Comparison of ENCODE assay signal across 19 cellular contexts in the genomic region with DNA sequence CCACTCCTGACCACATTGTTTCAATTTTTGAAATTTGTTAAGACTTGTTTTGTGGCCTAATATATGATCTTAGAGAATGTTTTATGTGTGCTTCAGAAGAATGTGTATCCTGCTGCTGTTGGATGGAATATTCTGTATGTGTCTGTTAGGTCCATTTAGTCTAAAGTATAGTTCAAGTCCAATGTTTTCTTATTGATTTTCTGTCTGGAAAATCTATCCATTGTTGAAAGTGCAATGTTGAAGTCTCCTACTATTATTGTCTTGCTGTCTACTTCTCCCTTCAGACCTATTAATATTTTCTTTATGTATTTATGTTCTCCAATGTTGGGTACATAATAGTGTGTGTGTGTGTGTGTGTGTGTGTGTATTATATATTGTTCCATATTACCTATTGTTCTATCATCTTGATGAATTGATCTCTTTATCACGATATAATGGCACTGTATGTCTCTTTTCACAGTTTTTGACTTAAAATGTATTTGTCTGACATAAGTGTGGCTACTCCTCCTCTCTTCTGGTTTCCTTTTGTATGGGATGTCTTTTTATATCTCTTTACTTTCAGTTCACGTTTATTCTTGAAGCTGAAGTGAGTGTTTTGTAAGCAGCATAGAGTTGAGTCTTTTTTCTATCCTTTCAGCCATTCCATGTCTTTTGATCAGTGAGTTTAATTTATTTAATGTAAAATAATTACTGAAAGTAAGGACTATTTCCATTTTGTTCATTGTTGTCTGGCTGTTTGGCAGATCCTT.
DNase-seq lines count a peak whose midpoint lies in the region; ATAC-seq, FAIRE-seq and TF ChIP-seq lines count a peak whose summit lies in the region.
"Had no signal": no experiment of that assay in that cellular context is flagged by ENCODE, and none has a peak within 500 bp of the region (broad histone marks: within the 10 kb centered on the region; RNA-seq: fewer than 3 reads in every experiment).

No MANE protein-coding gene starts in this region.

- H2AFZ ChIP-seq in astrocyte (ENCODE audit: low read depth, low read length) = no peak overlapping the region

- no peaks in the 10 kb centered on the region for H3K36me3 Mint-ChIP-seq in astrocyte (ENCODE audit: low read depth, unreplicated experiment)
- no peaks in the 10 kb centered on the region for H3K36me3 Mint-ChIP-seq in activated T-cell treated with anti-CD3 and anti-CD28 coated beads, Interleukin-2, amount 50 U/mL, for 4 hours (ENCODE audit: insufficient read depth)
- H3K36me3 Mint-ChIP-seq: activated naive CD4-positive, alpha-beta T cell treated with anti-CD3 and anti-CD28 coated beads, Interleukin-2, amount 50 U/mL, for 24 hours; memory B cell had no signal

- peak; percentile 91 for ATAC-seq in GM18517 (IDR thresholded peaks at IDR 0.05; ENCODE audit: unreplicated experiment)
- ATAC-seq in HG03064 (IDR thresholded peaks at IDR 0.05; ENCODE audit: low read depth, unreplicated experiment) = peak; percentile 93
- no peak for ATAC-seq in activated T-cell treated with anti-CD3 and anti-CD28 coated beads, Interleukin-2, amount 50 U/mL, for 4 hours
- ATAC-seq: body of pancreas had no signal

- H3K27ac Mint-ChIP-seq in astrocyte (ENCODE audit: unreplicated experiment) = no peak overlapping the region
- H3K27ac Mint-ChIP-seq: activated naive CD4-positive, alpha-beta T cell treated with anti-CD3 and anti-CD28 coated beads, Interleukin-2, amount 50 U/mL, for 24 hours; memory B cell; nephron had no signal

- H3K4me3 ChIP-seq in astrocyte (ENCODE audit: insufficient read depth, low read depth, low read length) (no peak overlapping the region), lower leg skin (ENCODE audit: low read depth, poor library complexity, severe bottlenecking) (no peak overlapping the region)
- H3K4me3 ChIP-seq: body of pancreas, esophagus muscularis mucosa, SJCRH30 had no signal

- H3K4me1 Mint-ChIP-seq in astrocyte (ENCODE audit: low read depth, unreplicated experiment) = no peaks in the 10 kb centered on the region
- H3K4me1 Mint-ChIP-seq in activated T-cell treated with anti-CD3 and anti-CD28 coated beads, Interleukin-2, amount 50 U/mL, for 4 hours (ENCODE audit: low read depth) = no peaks in the 10 kb centered on the region
- H3K4me1 Mint-ChIP-seq: activated naive CD4-positive, alpha-beta T cell treated with anti-CD3 and anti-CD28 coated beads, Interleukin-2, amount 50 U/mL, for 24 hours; memory B cell; nephron had no signal

- H3K9ac ChIP-seq in astrocyte (ENCODE audit: low read length) = no peak overlapping the region

- no peaks in the 10 kb centered on the region for H4K20me1 ChIP-seq in astrocyte (ENCODE audit: insufficient read depth, low read length)

- peak; percentile 46 for DNase-seq in GM20000 (ENCODE audit: low spot score)
- DNase-seq in astrocyte (ENCODE audit: low read depth) = no peak
- DNase-seq in NCI-H1092 (lab: John Stamatoyannopoulos, UW) = no peak
- DNase-seq in lower leg skin (ENCODE audit: low spot score in 2 of 2) = no peak
- no peak for DNase-seq in activated T-cell treated with anti-CD3 and anti-CD28 coated beads, Interleukin-2, amount 50 U/mL, for 4 hours
- DNase-seq: AML-193, body of pancreas, head of caudate nucleus, Karpas-422, NCI-H1694 treated with DMSO at 0.1 percent for 48 hours, NCI-H446 treated with DMSO at 0.1 percent for 48 hours, SJCRH30 had no signal

- H3K27me3 Mint-ChIP-seq in astrocyte (ENCODE audit: low read depth, unreplicated experiment) = no peaks in the 10 kb centered on the region
- H3K27me3 Mint-ChIP-seq in activated T-cell treated with anti-CD3 and anti-CD28 coated beads, Interleukin-2, amount 50 U/mL, for 4 hours (ENCODE audit: low read depth) = peaks cover 11% of the 10 kb centered on the region
- H3K27me3 Mint-ChIP-seq: memory B cell had no signal

- H3K9me3 ChIP-seq in astrocyte (ENCODE audit: insufficient read depth, low read depth, low read length) = no peaks in the 10 kb centered on the region
- H3K9me3 ChIP-seq: body of pancreas, esophagus muscularis mucosa, SJCRH30 had no signal

- intact Hi-C loops in lower leg skin (cut with DNase I; ENCODE audit: low total_unique reads) = no loop called here

- TF ChIP-seq POLR2A in lower leg skin (IDR thresholded peaks at IDR 0.05) = no peak

- no peaks in the 10 kb centered on the region for H3K36me3 ChIP-seq in astrocyte (ENCODE audit: insufficient read depth, low read length)
- H3K36me3 ChIP-seq: esophagus muscularis mucosa, SJCRH30 had no signal

- peak; percentile 9 for FAIRE-seq in astrocyte (lab: Jason Lieb, UNC)
- FAIRE-seq: H1 had no signal

- TF ChIP-seq CTCF in GM20000 (IDR thresholded peaks at IDR 0.05; ENCODE audit: extremely low read depth, missing control alignments) (no peak), astrocyte (IDR thresholded peaks at IDR 0.05; ENCODE audit: insufficient read depth, low read depth, low read length) (no peak), lower leg skin (IDR thresholded peaks at IDR 0.05) (no peak)

- H3K4me1 ChIP-seq in astrocyte (ENCODE audit: insufficient read depth, low read length) = no peaks in the 10 kb centered on the region
- H3K4me1 ChIP-seq: body of pancreas, esophagus muscularis mucosa, SJCRH30 had no signal

- 76 to 77% methylated on average over 2 of the region's 2 CpGs for whole genome bisulfite sequencing in lower leg skin, 2 donors

- no peak overlapping the region for H3K27ac ChIP-seq in astrocyte (ENCODE audit: low read depth, low read length)
- H3K27ac ChIP-seq: body of pancreas, esophagus muscularis mucosa, SJCRH30 had no signal

- H3K79me2 ChIP-seq in astrocyte (ENCODE audit: insufficient read depth, low read length) = no peaks in the 10 kb centered on the region

- H3K27me3 ChIP-seq in astrocyte (ENCODE audit: insufficient read depth, low read length) = no peaks in the 10 kb centered on the region
- H3K27me3 ChIP-seq: body of pancreas, esophagus muscularis mucosa, SJCRH30 had no signal

- H3K9me3 Mint-ChIP-seq in astrocyte (ENCODE audit: unreplicated experiment) = no peaks in the 10 kb centered on the region
- peaks cover 5% of the 10 kb centered on the region for H3K9me3 Mint-ChIP-seq in activated T-cell treated with anti-CD3 and anti-CD28 coated beads, Interleukin-2, amount 50 U/mL, for 4 hours
- H3K9me3 Mint-ChIP-seq: memory B cell, nephron had no signal

- H3K4me2 ChIP-seq in astrocyte (ENCODE audit: low read length) = no peak overlapping the region

- no peak overlapping the region for H3K4me3 Mint-ChIP-seq in astrocyte (ENCODE audit: unreplicated experiment)
- H3K4me3 Mint-ChIP-seq in activated T-cell treated with anti-CD3 and anti-CD28 coated beads, Interleukin-2, amount 50 U/mL, for 4 hours = no peak overlapping the region
- H3K4me3 Mint-ChIP-seq: activated naive CD4-positive, alpha-beta T cell treated with anti-CD3 and anti-CD28 coated beads, Interleukin-2, amount 50 U/mL, for 24 hours; memory B cell; nephron had no signal

Comparison
In these comparisons a context has a peak if more than half of its experiments do, and no peak if none do; other contexts are left out.
1. ATAC-seq: peak in GM18517 (single experiment) and HG03064 (single experiment); none in activated T-cell treated with anti-CD3 and anti-CD28 coated beads, Interleukin-2, amount 50 U/mL, for 4 hours (0 of 2).